1 cellular context compared by ENCODE assay signal in the genomic region with DNA sequence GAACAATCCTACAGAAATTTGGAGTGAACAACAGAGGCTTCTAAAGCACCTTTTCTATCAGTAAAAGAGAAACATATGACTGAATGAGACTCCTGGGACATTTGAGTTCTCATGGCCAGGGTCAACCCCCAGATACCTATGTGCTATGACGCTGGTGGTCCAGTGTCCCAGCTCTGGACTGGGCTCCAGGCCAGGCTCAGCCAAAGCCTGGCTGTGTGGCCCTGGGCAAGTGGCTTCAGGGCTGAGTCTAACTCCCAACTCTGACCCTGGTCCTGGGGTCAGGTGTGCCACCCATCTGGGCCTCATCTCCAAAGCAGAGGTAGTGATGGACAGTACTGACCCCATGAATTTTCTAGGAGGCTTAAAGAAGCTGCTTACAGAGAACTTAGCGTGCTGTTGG.
TF ChIP-seq lines count a peak whose summit lies in the region.

No MANE protein-coding gene starts in this region.

TF ChIP-seq in H1, 55 proteins besides CTCF, POLR2A, EP300 and RAD21:
- TF ChIP-seq KDM5A (IDR thresholded peaks at IDR 0.05; ENCODE audit: low read length) (no peak), SAP30 (IDR thresholded peaks at IDR 0.05; ENCODE audit: insufficient read depth, insufficient replicate concordance, low read length) (no peak), RNF2 (IDR thresholded peaks at IDR 0.05; ENCODE audit: borderline replicate concordance, low read depth, low read length, missing control alignments, poor library complexity, severe bottlenecking) (no peak)
- TF ChIP-seq, protein P1, sequence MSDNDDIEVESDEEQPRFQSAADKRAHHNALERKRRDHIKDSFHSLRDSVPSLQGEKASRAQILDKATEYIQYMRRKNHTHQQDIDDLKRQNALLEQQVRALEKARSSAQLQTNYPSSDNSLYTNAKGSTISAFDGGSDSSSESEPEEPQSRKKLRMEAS (IDR thresholded peaks at IDR 0.05): no peak
